21 cellular contexts compared by ENCODE assay signal in genomic region chr5:178488696-178489095, GRCh38.
A peak's percentile ranks its signal among the peaks of the same experiment; 100 is the strongest.
DNase-seq lines count a peak whose midpoint lies in the region; TF ChIP-seq lines count a peak whose summit lies in the region.
"Had no signal": no experiment of that assay in that cellular context is flagged by ENCODE, and none has a peak within 500 bp of the region (broad histone marks: within the 10 kb centered on the region; RNA-seq: fewer than 3 reads in every experiment).

No MANE protein-coding gene starts in this region.

- H2AFZ ChIP-seq in neuronal stem cell (ENCODE audit: low read length): no peak overlapping the region

- no peak overlapping the region for H2BK12ac ChIP-seq in neuronal stem cell (ENCODE audit: low read length)

- H3K27ac ChIP-seq in C4-2B (peak overlapping the region; percentile 31), neuronal stem cell (replicated peaks; ENCODE audit: low read length) (no peak overlapping the region)

- no peak overlapping the region for H3K9ac ChIP-seq in neuronal stem cell (ENCODE audit: low read depth, low read length, poor library complexity)

- WGBS in neuronal stem cell (ENCODE audit: extremely low coverage in 2 of 2, insufficient read length in 2 of 2, insufficient replicate concordance in 1 of 2), 2 donors: no CpG with 5 or more reads among the region's 8 CpGs

- POLR2A ChIA-PET in activated CD4-positive, alpha-beta T cell treated with anti-CD3 and anti-CD28 coated beads, Interleukin-2, amount 10 ng/mL, durations not matched to agents 7 days and 5 days (lab: Charles Lee): no interaction called here

- no peak overlapping the region for H2BK5ac ChIP-seq in neuronal stem cell (ENCODE audit: low read length)

- peak; percentile 47 for DNase-seq in RPMI8226
- no peak for DNase-seq in endothelial cell (ENCODE audit: low spot score)
- no peak for DNase-seq in neuronal stem cell (ENCODE audit: low spot score)
- no peak for DNase-seq in activated CD4-positive, CD25-positive, alpha-beta regulatory T cell treated with anti-CD3 and anti-CD28 coated beads, Interleukin-2, amount 50 U/mL, for 72 hours
- DNase-seq in NCI-H748 (lab: John Stamatoyannopoulos, UW; ENCODE audit: unreplicated experiment): no peak
- no peak for DNase-seq in activated CD4-positive, alpha-beta T cell treated with anti-CD3 and anti-CD28 coated beads, Interleukin-2, amount 10 ng/mL, durations not matched to agents 7 days and 5 days
- DNase-seq in NCI-H187 treated with DMSO at 0.1 percent for 48 hours (lab: John Stamatoyannopoulos, UW): no peak
- DNase-seq: CD8-positive, alpha-beta memory T cell; H9; Kasumi-1; MG63; NCI-H1092; NCI-H1436 treated with DMSO at 0.1 percent for 48 hours; NCI-H2029 treated with DMSO at 0.1 percent for 48 hours; NCI-H2171; NCI-H748 treated with DMSO at 0.1 percent for 48 hours; NK-92 treated with Interleukin-12 subunit alpha and Interleukin-12 subunit beta, amount 100 ng/mL, for 24 hours; OCI-M1; SHP77 treated with DMSO at 0.1 percent for 48 hours had no signal

- H3K9me3 ChIP-seq in neuronal stem cell (replicated peaks in 1 of 2; ENCODE audit: control insufficient read depth in 2 of 2, insufficient read depth in 1 of 2, low read depth in 1 of 2, low read length in 2 of 2): peaks cover 0 to 7% of the 10 kb centered on the region in 2 donors
- H3K9me3 ChIP-seq: MG63 had no signal

- peaks cover 17% of the 10 kb centered on the region for H3K4me1 Mint-ChIP-seq in endothelial cell (ENCODE audit: unreplicated experiment)
- H3K4me1 Mint-ChIP-seq in activated CD4-positive, alpha-beta T cell treated with anti-CD3 and anti-CD28 coated beads, Interleukin-2, amount 10 ng/mL, durations not matched to agents 7 days and 5 days: peaks cover 3% of the 10 kb centered on the region

- H2BK15ac ChIP-seq in neuronal stem cell (ENCODE audit: low read length): peak overlapping the region; percentile 70

- no peak overlapping the region for H4K8ac ChIP-seq in neuronal stem cell (ENCODE audit: low read depth, low read length)

- no peak overlapping the region for H3K4me2 ChIP-seq in neuronal stem cell (ENCODE audit: insufficient read depth, low read length, poor library complexity, severe bottlenecking)

- H3K18ac ChIP-seq in neuronal stem cell (ENCODE audit: low read length): peak overlapping the region; percentile 84

- no peaks in the 10 kb centered on the region for H3K9me3 Mint-ChIP-seq in endothelial cell (ENCODE audit: unreplicated experiment)
- no peaks in the 10 kb centered on the region for H3K9me3 Mint-ChIP-seq in activated CD4-positive, alpha-beta T cell treated with anti-CD3 and anti-CD28 coated beads, Interleukin-2, amount 10 ng/mL, durations not matched to agents 7 days and 5 days
- H3K9me3 Mint-ChIP-seq: CD8-positive, alpha-beta memory T cell had no signal

- H3K4me3 Mint-ChIP-seq in endothelial cell (ENCODE audit: unreplicated experiment): peak overlapping the region; percentile 48
- no peak overlapping the region for H3K4me3 Mint-ChIP-seq in activated CD4-positive, alpha-beta T cell treated with anti-CD3 and anti-CD28 coated beads, Interleukin-2, amount 10 ng/mL, durations not matched to agents 7 days and 5 days
- H3K4me3 Mint-ChIP-seq: CD8-positive, alpha-beta memory T cell; IgD-negative memory B cell had no signal

- no peak overlapping the region for H3K4me3 ChIP-seq in neuronal stem cell (ENCODE audit: low read length in 2 of 2)
- H3K4me3 ChIP-seq: MG63 had no signal

- TF ChIP-seq CTCF in C4-2B (conservative IDR thresholded peaks at IDR 0.05) (no peak), endothelial cell (IDR thresholded peaks at IDR 0.05; ENCODE audit: unreplicated experiment) (no peak)

- H2BK120ac ChIP-seq in neuronal stem cell (ENCODE audit: low read depth, low read length): no peak overlapping the region

- H3K23ac ChIP-seq in neuronal stem cell (ENCODE audit: low read depth, low read length, poor library complexity): no peak overlapping the region

- peaks cover 21% of the 10 kb centered on the region for H3K36me3 Mint-ChIP-seq in endothelial cell (ENCODE audit: low read depth, unreplicated experiment)
- H3K36me3 Mint-ChIP-seq in activated CD4-positive, alpha-beta T cell treated with anti-CD3 and anti-CD28 coated beads, Interleukin-2, amount 10 ng/mL, durations not matched to agents 7 days and 5 days (ENCODE audit: low read depth): peaks cover under 1% of the 10 kb centered on the region
- H3K36me3 Mint-ChIP-seq: CD8-positive, alpha-beta memory T cell; IgD-negative memory B cell had no signal

- H2AK5ac ChIP-seq in neuronal stem cell (ENCODE audit: low read depth, low read length): peak overlapping the region; percentile 93

- H3K4me1 ChIP-seq in neuronal stem cell (ENCODE audit: control insufficient read depth in 2 of 2, insufficient read depth in 1 of 2, low read depth in 1 of 2, low read length in 2 of 2): peaks cover 13% of the 10 kb centered on the region in 2 donors

- H3K27me3 ChIP-seq in neuronal stem cell (ENCODE audit: control insufficient read depth in 3 of 3, insufficient read depth in 3 of 3, low read depth in 1 of 3, low read length in 3 of 3): no peaks in the 10 kb centered on the region
- H3K27me3 ChIP-seq: MG63 had no signal

- H3K79me1 ChIP-seq in neuronal stem cell (ENCODE audit: low read depth, low read length): no peaks in the 10 kb centered on the region

- no peaks in the 10 kb centered on the region for H3K36me3 ChIP-seq in neuronal stem cell (replicated peaks in 1 of 2; ENCODE audit: control insufficient read depth in 2 of 2, insufficient read depth in 2 of 2, low read length in 2 of 2)

- no peak overlapping the region for H3K27ac Mint-ChIP-seq in endothelial cell (ENCODE audit: unreplicated experiment)
- no peak overlapping the region for H3K27ac Mint-ChIP-seq in activated CD4-positive, alpha-beta T cell treated with anti-CD3 and anti-CD28 coated beads, Interleukin-2, amount 10 ng/mL, durations not matched to agents 7 days and 5 days
- H3K27ac Mint-ChIP-seq: CD8-positive, alpha-beta memory T cell; IgD-negative memory B cell had no signal

- CTCF ChIA-PET in activated CD4-positive, alpha-beta T cell treated with anti-CD3 and anti-CD28 coated beads, Interleukin-2, amount 10 ng/mL, durations not matched to agents 7 days and 5 days (lab: Charles Lee): no interaction called here

- H3K27me3 Mint-ChIP-seq in endothelial cell (ENCODE audit: unreplicated experiment): peaks cover 2% of the 10 kb centered on the region
- H3K27me3 Mint-ChIP-seq in activated CD4-positive, alpha-beta T cell treated with anti-CD3 and anti-CD28 coated beads, Interleukin-2, amount 10 ng/mL, durations not matched to agents 7 days and 5 days: no peaks in the 10 kb centered on the region

- H3K14ac ChIP-seq in neuronal stem cell (ENCODE audit: low read length): no peak overlapping the region

- no peak overlapping the region for H3K4ac ChIP-seq in neuronal stem cell (ENCODE audit: low read length)

- H4K91ac ChIP-seq in neuronal stem cell (ENCODE audit: low read depth, low read length, poor library complexity): no peak overlapping the region
